In the genomic region with DNA sequence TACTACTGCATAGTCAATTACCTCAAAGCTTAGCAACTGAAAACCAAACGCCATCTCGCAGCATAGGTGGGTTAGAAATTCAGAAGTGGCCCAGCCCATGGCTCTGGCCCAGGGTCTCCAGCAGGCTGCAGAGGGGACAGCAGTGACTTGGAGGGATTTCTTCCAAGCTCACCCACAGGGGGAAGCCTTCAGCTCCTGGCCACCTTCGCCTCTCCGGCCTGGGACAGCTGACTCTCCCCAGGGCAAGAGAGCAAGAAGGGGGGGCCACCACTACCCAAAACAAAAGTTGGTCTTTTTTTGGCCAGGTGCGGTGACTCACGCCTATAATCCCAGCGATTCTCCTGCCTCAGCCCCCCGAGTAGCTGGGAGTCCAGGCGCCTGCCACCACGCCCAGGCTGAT, we compare ENCODE assay signal across 19 cellular contexts.
"Had no signal": no experiment of that assay in that cellular context is flagged by ENCODE, and none has a peak within 500 bp of the region (broad histone marks: within the 10 kb centered on the region; RNA-seq: fewer than 3 reads in every experiment).

No MANE protein-coding gene starts in this region.

- H3K27me3 ChIP-seq: vagina had no signal

- ATAC-seq: activated naive CD4-positive, alpha-beta T cell treated with anti-CD3 and anti-CD28 coated beads, Interleukin-2, amount 50 U/mL, for 72 hours; stimulated activated naive CD8-positive, alpha-beta T cell treated with anti-CD3 and anti-CD28 coated beads, Interleukin-15, Interleukin-2, amounts not matched to agents 100 U/mL and 50 U/mL, for 24 hours had no signal

- H3K36me3 ChIP-seq: adrenal gland, esophagus muscularis mucosa, prostate gland, right atrium auricular region, tibial nerve, vagina had no signal

- H3K27ac Mint-ChIP-seq: activated naive CD4-positive, alpha-beta T cell treated with anti-CD3 and anti-CD28 coated beads, Interleukin-2, amount 50 U/mL, for 72 hours; dendritic cell treated with granulocyte-macrophage colony-stimulating factor and Interleukin-4, amounts not matched to agents 40 ng/mL and 50 ng/mL, for 4 days had no signal

- H3K9me3 ChIP-seq: adrenal gland, esophagus muscularis mucosa, prostate gland, right atrium auricular region, tibial nerve, vagina had no signal

- H3K4me3 Mint-ChIP-seq: dendritic cell treated with granulocyte-macrophage colony-stimulating factor and Interleukin-4, amounts not matched to agents 40 ng/mL and 50 ng/mL, for 4 days; neural crest cell had no signal

- FAIRE-seq: astrocyte, endothelial cell of umbilical vein, keratinocyte had no signal

- H3K4me3 ChIP-seq: adrenal gland, esophagus muscularis mucosa, prostate gland, right atrium auricular region, tibial nerve, vagina had no signal

- DNase-seq: activated CD4-positive, alpha-beta T cell treated with anti-CD3 and anti-CD28 coated beads, Interleukin-2, amount 50 U/mL, for 4 hours; activated gamma-delta T cell treated with Interleukin-2 at 50 U/mL for 16 hours; adrenal gland; effector CD8-positive, alpha-beta T cell; stimulated activated naive CD8-positive, alpha-beta T cell treated with anti-CD3 and anti-CD28 coated beads, Interleukin-15, Interleukin-2, amounts not matched to agents 100 U/mL and 50 U/mL, for 24 hours; substantia nigra; T-helper 2 cell had no signal

- H3K27ac ChIP-seq: adrenal gland, esophagus muscularis mucosa, prostate gland, right atrium auricular region, tibial nerve, vagina, VCaP had no signal

- H3K4me1 ChIP-seq: adrenal gland, prostate gland had no signal

- H3K9me3 Mint-ChIP-seq: activated naive CD4-positive, alpha-beta T cell treated with anti-CD3 and anti-CD28 coated beads, Interleukin-2, amount 50 U/mL, for 72 hours; dendritic cell treated with granulocyte-macrophage colony-stimulating factor and Interleukin-4, amounts not matched to agents 40 ng/mL and 50 ng/mL, for 4 days; neural crest cell had no signal

- H3K36me3 Mint-ChIP-seq: activated naive CD4-positive, alpha-beta T cell treated with anti-CD3 and anti-CD28 coated beads, Interleukin-2, amount 50 U/mL, for 72 hours had no signal
